ENCODE assay signal across 13 cellular contexts in the genomic region with DNA sequence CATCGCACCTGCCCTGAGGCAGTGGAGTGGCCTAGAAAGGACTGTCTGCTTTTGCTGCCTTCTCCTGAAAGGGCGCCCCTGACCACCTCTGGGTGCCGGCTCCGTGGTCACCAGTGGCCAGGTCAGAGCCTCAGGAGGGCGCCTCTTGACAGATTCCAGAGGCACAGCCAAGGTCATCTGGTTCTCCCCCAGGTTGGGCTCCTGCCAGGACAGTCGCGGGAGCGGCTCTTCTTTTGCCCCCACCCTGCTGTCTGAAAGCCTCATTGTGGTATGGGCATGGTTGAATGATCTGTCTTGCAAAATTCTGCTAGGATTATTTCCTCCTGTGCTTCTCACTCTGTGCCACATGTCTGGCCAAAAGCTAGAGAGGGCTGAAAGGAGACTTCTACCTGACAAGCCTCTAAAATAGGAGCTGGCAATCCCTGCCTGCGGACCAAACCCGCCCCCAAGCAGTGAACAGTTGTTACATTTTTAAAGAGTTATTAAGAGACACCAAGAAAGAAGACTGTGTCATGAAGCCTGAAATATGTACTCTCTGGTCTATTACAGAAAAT.
DNase-seq lines count a peak whose midpoint lies in the region; ATAC-seq and TF ChIP-seq lines count a peak whose summit lies in the region.
"Had no signal": no experiment of that assay in that cellular context is flagged by ENCODE, and none has a peak within 500 bp of the region (broad histone marks: within the 10 kb centered on the region; RNA-seq: fewer than 3 reads in every experiment).

No MANE protein-coding gene starts in this region.

- no peaks in the 10 kb centered on the region for H3K4me1 ChIP-seq in CD4-positive, CD25-positive, alpha-beta regulatory T cell (ENCODE audit: control insufficient read depth, insufficient read depth, low read length, poor library complexity, severe bottlenecking)
- no peaks in the 10 kb centered on the region for H3K4me1 ChIP-seq in effector memory CD4-positive, alpha-beta T cell (ENCODE audit: control insufficient read depth, insufficient read depth, low read length, poor library complexity, severe bottlenecking)

- no peak overlapping the region for H3K4me3 ChIP-seq in CD4-positive, CD25-positive, alpha-beta regulatory T cell (ENCODE audit: low read depth, low read length)
- H3K4me3 ChIP-seq in effector memory CD4-positive, alpha-beta T cell (ENCODE audit: insufficient read depth, low read depth, low read length, poor library complexity, severe bottlenecking), result no peak overlapping the region
- H3K4me3 ChIP-seq: gastroesophageal sphincter, MG63 had no signal

- no peak overlapping the region for H3K4me3 Mint-ChIP-seq in CD4-positive, CD25-positive, alpha-beta regulatory T cell
- no peak overlapping the region for H3K4me3 Mint-ChIP-seq in activated naive CD8-positive, alpha-beta T cell treated with anti-CD3 and anti-CD28 coated beads for 36 hours
- H3K4me3 Mint-ChIP-seq in naive thymus-derived CD8-positive, alpha-beta T cell, result peak overlapping the region in 7 of 10 donors; percentile 18 to 70 (median 59)

- peak overlapping the region in 2 of 3 donors; percentile 17 to 31 for H3K27ac Mint-ChIP-seq in CD4-positive, CD25-positive, alpha-beta regulatory T cell
- H3K27ac Mint-ChIP-seq in activated naive CD8-positive, alpha-beta T cell treated with anti-CD3 and anti-CD28 coated beads for 36 hours, result peak overlapping the region; percentile 42
- peak overlapping the region; percentile 73 to 94 (median 91) for H3K27ac Mint-ChIP-seq in naive thymus-derived CD8-positive, alpha-beta T cell

- H3K27me3 Mint-ChIP-seq in CD4-positive, CD25-positive, alpha-beta regulatory T cell, result no peaks in the 10 kb centered on the region
- no peaks in the 10 kb centered on the region for H3K27me3 Mint-ChIP-seq in activated naive CD8-positive, alpha-beta T cell treated with anti-CD3 and anti-CD28 coated beads for 36 hours
- no peaks in the 10 kb centered on the region for H3K27me3 Mint-ChIP-seq in naive thymus-derived CD8-positive, alpha-beta T cell

- POLR2A ChIA-PET in naive thymus-derived CD8-positive, alpha-beta T cell (lab: Charles Lee), result interaction anchor here (0.6 to 1.2 kb wide), 4 partner anchors 29 to 143 kb away, joined by 3 to 5 read pairs (median 3); a partner anchor contains a TSS

- H3K4me1 Mint-ChIP-seq in CD4-positive, CD25-positive, alpha-beta regulatory T cell, result peaks cover 0 to 15% (median 4%) of the 10 kb centered on the region in 4 donors
- H3K4me1 Mint-ChIP-seq in activated naive CD8-positive, alpha-beta T cell treated with anti-CD3 and anti-CD28 coated beads for 36 hours, result peaks cover 16% of the 10 kb centered on the region
- H3K4me1 Mint-ChIP-seq in naive thymus-derived CD8-positive, alpha-beta T cell, result peaks cover 9 to 38% (median 30%) of the 10 kb centered on the region in 4 donors

- no peaks in the 10 kb centered on the region for H3K9me3 Mint-ChIP-seq in CD4-positive, CD25-positive, alpha-beta regulatory T cell
- H3K9me3 Mint-ChIP-seq in activated naive CD8-positive, alpha-beta T cell treated with anti-CD3 and anti-CD28 coated beads for 36 hours, result no peaks in the 10 kb centered on the region
- no peaks in the 10 kb centered on the region for H3K9me3 Mint-ChIP-seq in naive thymus-derived CD8-positive, alpha-beta T cell

- peaks cover 24% of the 10 kb centered on the region for H3K36me3 Mint-ChIP-seq in CD4-positive, CD25-positive, alpha-beta regulatory T cell
- no peaks in the 10 kb centered on the region for H3K36me3 Mint-ChIP-seq in activated naive CD8-positive, alpha-beta T cell treated with anti-CD3 and anti-CD28 coated beads for 36 hours
- H3K36me3 Mint-ChIP-seq in naive thymus-derived CD8-positive, alpha-beta T cell, result peaks cover 0 to 15% (median under 1%) of the 10 kb centered on the region in 3 donors

- H3K36me3 ChIP-seq in CD4-positive, CD25-positive, alpha-beta regulatory T cell (ENCODE audit: control insufficient read depth, insufficient read depth, low read length), result no peaks in the 10 kb centered on the region
- H3K36me3 ChIP-seq in effector memory CD4-positive, alpha-beta T cell (ENCODE audit: control insufficient read depth, insufficient read depth, low read length), result peaks cover 5% of the 10 kb centered on the region

- ATAC-seq in CD4-positive, CD25-positive, alpha-beta regulatory T cell (ENCODE audit: low read depth in 2 of 2), result no peak
- ATAC-seq in GM21381 (IDR thresholded peaks at IDR 0.05; ENCODE audit: unreplicated experiment) (peak; percentile 47), GM18505 (IDR thresholded peaks at IDR 0.05; ENCODE audit: unreplicated experiment) (no peak)
- ATAC-seq in naive thymus-derived CD8-positive, alpha-beta T cell, result peak; percentile 25 to 35
- ATAC-seq: gastroesophageal sphincter had no signal

- H3K27me3 ChIP-seq in CD4-positive, CD25-positive, alpha-beta regulatory T cell (ENCODE audit: control insufficient read depth, insufficient read depth, low read length), result no peaks in the 10 kb centered on the region
- no peaks in the 10 kb centered on the region for H3K27me3 ChIP-seq in effector memory CD4-positive, alpha-beta T cell (replicated peaks; ENCODE audit: control insufficient read depth, insufficient read depth, low read length, poor library complexity, severe bottlenecking)
- H3K27me3 ChIP-seq: gastroesophageal sphincter, MG63, neutrophil had no signal

- no peak for DNase-seq in CD4-positive, CD25-positive, alpha-beta regulatory T cell
- no peak for DNase-seq in activated naive CD8-positive, alpha-beta T cell treated with anti-CD3 and anti-CD28 coated beads for 36 hours
- DNase-seq in naive thymus-derived CD8-positive, alpha-beta T cell, result no peak
- no peak for DNase-seq in RPMI8226
- DNase-seq in effector memory CD4-positive, alpha-beta T cell, result no peak
- DNase-seq in T1000 (lab: John Stamatoyannopoulos, UW), result no peak
- DNase-seq: activated T-cell treated with anti-CD3 and anti-CD28 coated beads for 4 hours, GF-D8, MG63 had no signal

- H3K27ac ChIP-seq in CD4-positive, CD25-positive, alpha-beta regulatory T cell (ENCODE audit: insufficient read depth, low read length, poor library complexity, severe bottlenecking), result no peak overlapping the region
- H3K27ac ChIP-seq in effector memory CD4-positive, alpha-beta T cell (ENCODE audit: insufficient read depth, low read length, poor library complexity, severe bottlenecking), result no peak overlapping the region
- H3K27ac ChIP-seq: neutrophil had no signal

- no peak for TF ChIP-seq POLR2A in GM18505 (IDR thresholded peaks at IDR 0.05; ENCODE audit: borderline replicate concordance, extremely low read depth, insufficient read depth, insufficient read length)

- no peaks in the 10 kb centered on the region for H3K9me3 ChIP-seq in CD4-positive, CD25-positive, alpha-beta regulatory T cell (ENCODE audit: control insufficient read depth in 2 of 2, low read length in 2 of 2)
- H3K9me3 ChIP-seq in effector memory CD4-positive, alpha-beta T cell (ENCODE audit: control insufficient read depth, low read length), result no peaks in the 10 kb centered on the region
- H3K9me3 ChIP-seq: gastroesophageal sphincter, MG63, neutrophil had no signal

Comparison
In these comparisons a context has a peak if more than half of its experiments do, and no peak if none do; other contexts are left out.
1. ATAC-seq: peak in GM21381 (single experiment) and naive thymus-derived CD8-positive, alpha-beta T cell (2 of 2); none in CD4-positive, CD25-positive, alpha-beta regulatory T cell (0 of 2) and GM18505 (single experiment).
2. H3K27ac Mint-ChIP-seq: peak in every context shown above with its lines; median percentile 91 in naive thymus-derived CD8-positive, alpha-beta T cell; 42 in activated naive CD8-positive, alpha-beta T cell treated with anti-CD3 and anti-CD28 coated beads for 36 hours; 24 in CD4-positive, CD25-positive, alpha-beta regulatory T cell.
3. H3K4me3 Mint-ChIP-seq: peak in naive thymus-derived CD8-positive, alpha-beta T cell (7 of 10); none in CD4-positive, CD25-positive, alpha-beta regulatory T cell (0 of 4) and activated naive CD8-positive, alpha-beta T cell treated with anti-CD3 and anti-CD28 coated beads for 36 hours (single experiment).